ENCODE assay signal across 8 cellular contexts in the genomic region with DNA sequence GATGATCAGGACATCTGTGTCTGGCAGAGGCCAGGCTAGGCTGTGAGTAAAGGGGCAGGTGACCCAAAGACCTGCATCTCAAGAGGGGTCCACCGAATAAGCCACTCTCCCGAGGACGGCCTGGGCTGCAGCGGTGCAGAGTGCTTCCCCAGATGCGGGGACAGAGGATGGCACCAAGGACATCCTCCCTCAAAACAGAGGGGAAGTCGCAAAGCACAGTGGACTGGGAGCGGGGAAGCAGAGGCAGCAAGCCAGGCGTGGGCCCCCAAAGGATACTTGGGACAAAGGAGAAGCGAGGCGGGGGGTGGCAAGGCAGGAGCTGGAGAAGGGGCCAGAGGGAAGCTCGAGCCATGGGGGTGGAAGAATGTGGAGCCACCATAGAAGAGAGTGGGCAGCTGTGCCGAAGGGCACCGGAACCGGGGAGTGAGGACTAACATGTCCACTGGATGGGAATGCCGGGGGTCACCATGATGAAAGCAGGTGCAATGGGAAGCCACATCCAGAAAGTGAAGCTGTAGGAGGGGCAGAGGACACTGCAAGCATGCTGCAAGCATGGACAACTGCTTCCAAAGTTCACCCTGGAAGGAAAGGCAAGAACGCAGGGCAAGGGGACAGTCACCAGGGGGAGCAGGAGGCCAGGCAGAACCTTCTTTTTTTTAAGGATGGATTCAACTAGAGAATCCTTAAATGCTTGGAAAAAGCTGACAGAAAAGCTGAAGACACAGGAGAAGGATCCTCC.
DNase-seq lines count a peak whose midpoint lies in the region; ATAC-seq and TF ChIP-seq lines count a peak whose summit lies in the region.

No MANE protein-coding gene starts in this region.

- peaks cover 85% of the 10 kb centered on the region for H4K20me1 ChIP-seq in PC-9 (ENCODE audit: insufficient read depth)

- CTCF ChIA-PET in activated CD4-positive, alpha-beta T cell treated with anti-CD3 and anti-CD28 coated beads for 36 hours (lab: Charles Lee) = interaction anchor here (0.6 to 3.9 kb wide), 6 partner anchors 8 to 1898 kb away, joined by 3 to 19 read pairs (median 3); no protein-coding TSS in a partner anchor
- CTCF ChIA-PET in PC-9 (lab: Charles Lee) = interaction anchor here (1.4 kb wide), 1 partner anchor 10 kb away, joined by 3 read pairs; no protein-coding TSS in a partner anchor

- TF ChIP-seq CTCF in PC-9 (conservative IDR thresholded peaks at IDR 0.05) (peak; percentile 47; the same call in 1 of the 2 replicates), vagina (IDR thresholded peaks at IDR 0.05) (no peak)

- H3K4me3 Mint-ChIP-seq in activated CD4-positive, alpha-beta T cell treated with anti-CD3 and anti-CD28 coated beads for 36 hours = no peak overlapping the region
- no peak overlapping the region for H3K4me3 Mint-ChIP-seq in stimulated activated effector memory CD8-positive, alpha-beta T cell treated with anti-CD3 and anti-CD28 coated beads, Interleukin-12 subunit alpha, Interleukin-12 subunit beta, amount 100 ng/mL, for 72 hours

- peaks cover 27% of the 10 kb centered on the region; the same call in 1 of the 2 replicates for H3K79me2 ChIP-seq in PC-9 (ENCODE audit: low read depth)

- H3K27me3 ChIP-seq in PC-9 (ENCODE audit: insufficient read depth, low read depth) (no peaks in the 10 kb centered on the region), vagina (no peaks in the 10 kb centered on the region)

- intact Hi-C loops in activated CD4-positive, alpha-beta T cell treated with anti-CD3 and anti-CD28 coated beads for 36 hours (cut with DNase I, micrococcal nuclease) = loop anchor here in 1 of 2 experiments (1.0 kb wide), 1 partner anchor 32 kb away; no protein-coding TSS in a partner anchor
- intact Hi-C loops in PC-9 (cut with micrococcal nuclease; ENCODE audit: unreplicated experiment) (no loop called here), vagina (cut with DNase I) (no loop called here)

- H3K4me1 ChIP-seq in PC-9 (replicated peaks; ENCODE audit: insufficient read depth) = no peaks in the 10 kb centered on the region
- no peaks in the 10 kb centered on the region for H3K4me1 ChIP-seq in vagina

- H3K27ac ChIP-seq in PC-9 (no peak overlapping the region), vagina (no peak overlapping the region)

- no peak for TF ChIP-seq POLR2A in erythroblast (IDR thresholded peaks at IDR 0.05; ENCODE audit: low read length)
- TF ChIP-seq POLR2A in vagina (IDR thresholded peaks at IDR 0.05) = no peak

- no peak overlapping the region for H3K4me2 ChIP-seq in PC-9

- H3K27ac Mint-ChIP-seq in activated CD4-positive, alpha-beta T cell treated with anti-CD3 and anti-CD28 coated beads for 36 hours = peak overlapping the region; percentile 33
- H3K27ac Mint-ChIP-seq in stimulated activated effector memory CD8-positive, alpha-beta T cell treated with anti-CD3 and anti-CD28 coated beads, Interleukin-12 subunit alpha, Interleukin-12 subunit beta, amount 100 ng/mL, for 72 hours = peak overlapping the region; percentile 41

- H3K4me1 Mint-ChIP-seq in activated CD4-positive, alpha-beta T cell treated with anti-CD3 and anti-CD28 coated beads for 36 hours = peaks cover 20% of the 10 kb centered on the region
- H3K4me1 Mint-ChIP-seq in stimulated activated effector memory CD8-positive, alpha-beta T cell treated with anti-CD3 and anti-CD28 coated beads, Interleukin-12 subunit alpha, Interleukin-12 subunit beta, amount 100 ng/mL, for 72 hours = peaks cover 40% of the 10 kb centered on the region

- H3F3A ChIP-seq in PC-9 (ENCODE audit: insufficient read depth, low read depth) = peaks cover 46% of the 10 kb centered on the region; the same call in 1 of the 2 replicates

- no peaks in the 10 kb centered on the region for H3K9me3 ChIP-seq in PC-9 (ENCODE audit: insufficient read depth, low read depth)
- no peaks in the 10 kb centered on the region for H3K9me3 ChIP-seq in vagina

- H3K4me3 ChIP-seq in PC-9 (no peak overlapping the region), vagina (no peak overlapping the region)

- BruUV-seq in PC-9 (replicated peaks; lab: Mats Ljungman, UMichigan) = no TSS peak

- no peaks in the 10 kb centered on the region for H3K9me3 Mint-ChIP-seq in activated CD4-positive, alpha-beta T cell treated with anti-CD3 and anti-CD28 coated beads for 36 hours (ENCODE audit: low read depth)
- H3K9me3 Mint-ChIP-seq in stimulated activated effector memory CD8-positive, alpha-beta T cell treated with anti-CD3 and anti-CD28 coated beads, Interleukin-12 subunit alpha, Interleukin-12 subunit beta, amount 100 ng/mL, for 72 hours = no peaks in the 10 kb centered on the region

- H3K27me3 Mint-ChIP-seq in activated CD4-positive, alpha-beta T cell treated with anti-CD3 and anti-CD28 coated beads for 36 hours = no peaks in the 10 kb centered on the region

- peaks cover 2% of the 10 kb centered on the region for H3K36me3 ChIP-seq in PC-9 (ENCODE audit: low read depth)
- H3K36me3 ChIP-seq in vagina = peaks cover 0 to 42% of the 10 kb centered on the region in 2 donors

- H2AFZ ChIP-seq in PC-9 = no peak overlapping the region

- H3K36me3 Mint-ChIP-seq in activated CD4-positive, alpha-beta T cell treated with anti-CD3 and anti-CD28 coated beads for 36 hours (ENCODE audit: low read depth) = peaks cover 22% of the 10 kb centered on the region
- peaks cover 62% of the 10 kb centered on the region for H3K36me3 Mint-ChIP-seq in stimulated activated effector memory CD8-positive, alpha-beta T cell treated with anti-CD3 and anti-CD28 coated beads, Interleukin-12 subunit alpha, Interleukin-12 subunit beta, amount 100 ng/mL, for 72 hours

- POLR2A ChIA-PET in activated CD4-positive, alpha-beta T cell treated with anti-CD3 and anti-CD28 coated beads for 36 hours (lab: Charles Lee) = interaction anchor here (0.7 kb wide), 1 partner anchor 19 kb away, joined by 3 read pairs; no protein-coding TSS in a partner anchor
- POLR2A ChIA-PET in PC-9 (lab: Charles Lee; ENCODE audit: unreplicated experiment) = interaction anchor here (0.6 kb wide), 2 partner anchors 192 to 571 kb away, joined by 3 to 13 read pairs; no protein-coding TSS in a partner anchor

- ATAC-seq in activated CD4-positive, alpha-beta T cell treated with anti-CD3 and anti-CD28 coated beads for 36 hours = peak; percentile 25
- ATAC-seq in stimulated activated effector memory CD8-positive, alpha-beta T cell treated with anti-CD3 and anti-CD28 coated beads, Interleukin-12 subunit alpha, Interleukin-12 subunit beta, amount 100 ng/mL, for 72 hours = no peak

- H3K9me2 ChIP-seq in PC-9 (ENCODE audit: insufficient read depth) = no peaks in the 10 kb centered on the region

- DNase-seq in activated CD4-positive, alpha-beta T cell treated with anti-CD3 and anti-CD28 coated beads for 36 hours = peak; percentile 35
- DNase-seq in activated CD4-positive, alpha-beta T cell treated with anti-CD3 and anti-CD28 coated beads for 4 hours = no peak
- DNase-seq in PC-9 = no peak
- peak; percentile 7 to 22 for DNase-seq in erythroblast (lab: John Stamatoyannopoulos, UW)
- no peak for DNase-seq in stimulated activated effector memory CD8-positive, alpha-beta T cell treated with anti-CD3 and anti-CD28 coated beads, Interleukin-12 subunit alpha, Interleukin-12 subunit beta, amount 100 ng/mL, for 72 hours (ENCODE audit: low spot score in 2 of 2)
- no peak for DNase-seq in vagina (ENCODE audit: extremely low spot score in 2 of 2)
- DNase-seq in SHP77 (lab: John Stamatoyannopoulos, UW) = no peak
- DNase-seq in NCI-H2081 treated with DMSO at 0.1 percent for 48 hours (lab: John Stamatoyannopoulos, UW) = no peak

Comparison
In these comparisons a context has a peak if more than half of its experiments do, and no peak if none do; other contexts are left out.
1. DNase-seq: peak in activated CD4-positive, alpha-beta T cell treated with anti-CD3 and anti-CD28 coated beads for 36 hours (single experiment) and erythroblast (2 of 2); none in activated CD4-positive, alpha-beta T cell treated with anti-CD3 and anti-CD28 coated beads for 4 hours (0 of 2), PC-9 (0 of 2), stimulated activated effector memory CD8-positive, alpha-beta T cell treated with anti-CD3 and anti-CD28 coated beads, Interleukin-12 subunit alpha, Interleukin-12 subunit beta, amount 100 ng/mL, for 72 hours (0 of 2), vagina (0 of 2), SHP77 (0 of 2) and NCI-H2081 treated with DMSO at 0.1 percent for 48 hours (single experiment).